ENCODE assay signal across 8 cellular contexts in genomic region chr6:117602151-117602898, GRCh38. TPM values are rescaled to one million over a fixed set of nuclear protein-coding genes. Genes with fewer than 3 reads are reported as not detected.
DNase-seq lines count a peak whose midpoint lies in the region; TF ChIP-seq lines count a peak whose summit lies in the region.

GOPC (minus strand) TSS chr6:117602511; CDS start chr6:117602288, 223 bp downstream.

- peak; percentile 99 for DNase-seq in G401 (ENCODE audit: low spot score)
- DNase-seq in H9: peak; percentile 98
- peak; percentile 97 for DNase-seq in MG63
- peak; percentile 93 for DNase-seq in SHP77 treated with DMSO at 0.1 percent for 48 hours (lab: John Stamatoyannopoulos, UW)
- DNase-seq in activated gamma-delta T cell (lab: John Stamatoyannopoulos, UW): peak; percentile 90
- peak; percentile 98 for DNase-seq in fibroblast of villous mesenchyme (ENCODE audit: low read depth)
- DNase-seq in stomach: peak; percentile 96

- TF ChIP-seq POLR2A in stomach (IDR thresholded peaks at IDR 0.05): peak in 2 of 4 donors; percentile 19 to 55

- peaks cover 7% of the 10 kb centered on the region for H3K23me2 ChIP-seq in H9 (ENCODE audit: insufficient read length, low read depth, low read length, poor library complexity, severe bottlenecking)

- no peaks in the 10 kb centered on the region; the same call in 1 of the 2 replicates for H3K27me3 Mint-ChIP-seq in H9 (ENCODE audit: low read depth)

- peak within 1 kb of the TSS; percentile 13 for H3K27ac ChIP-seq in H9 (ENCODE audit: insufficient read length, low read depth, low read length)
- peak within 1 kb of the TSS; percentile 95 for H3K27ac ChIP-seq in neural cell (ENCODE audit: low read length)
- H3K27ac ChIP-seq in stomach: peak within 1 kb of the TSS; percentile 90 to 93 (median 92)

- TF ChIP-seq RAD21 in neural cell (conservative IDR thresholded peaks at IDR 0.05): peak; percentile 33

- peaks cover 9 to 16% of the 10 kb centered on the region in 2 experiments for H3K4me1 Mint-ChIP-seq in H9

- H4K20me1 ChIP-seq in H9 (ENCODE audit: control insufficient read depth, insufficient read depth, insufficient read length) (no peaks in the 10 kb centered on the region), neural cell (ENCODE audit: insufficient read depth) (no peaks in the 10 kb centered on the region)

- H3K79me1 ChIP-seq in H9 (ENCODE audit: insufficient read depth, low read depth, low read length, poor library complexity, severe bottlenecking): peaks cover 3% of the 10 kb centered on the region

- H3K36me3 ChIP-seq in MG63 (peaks cover 20% of the 10 kb centered on the region), neural cell (ENCODE audit: insufficient read depth, low read length) (peaks cover 3% of the 10 kb centered on the region), stomach (peaks cover 0 to 14% (median 5%) of the 10 kb centered on the region in 4 donors)

- H3K4me3 ChIP-seq in MG63 (peak within 1 kb of the TSS; percentile 97), fibroblast of villous mesenchyme (ENCODE audit: low read depth, low read length) (peak within 1 kb of the TSS; percentile 95), neural cell (ENCODE audit: low read length) (peak within 1 kb of the TSS; percentile 86), stomach (peak within 1 kb of the TSS; percentile 90 to 100 (median 94))

- H3K4me1 ChIP-seq in H9 (ENCODE audit: insufficient read depth, low read length) (no peaks in the 10 kb centered on the region), stomach (peaks cover 9 to 49% (median 30%) of the 10 kb centered on the region in 4 donors)

- no peak within 1 kb of the TSS for H2BK15ac ChIP-seq in H9 (ENCODE audit: low read depth, low read length)

- H3K79me2 ChIP-seq in H9 (ENCODE audit: insufficient read depth, low read length) (peaks cover 5% of the 10 kb centered on the region; the same call in 1 of the 2 replicates), neural cell (replicated peaks; ENCODE audit: insufficient read depth, low read length) (peaks cover 47% of the 10 kb centered on the region)

- H3K18ac ChIP-seq in H9 (ENCODE audit: insufficient read length, low read depth, low read length): peak within 1 kb of the TSS; percentile 70

- peak within 1 kb of the TSS; percentile 84 for H2AFZ ChIP-seq in H9 (ENCODE audit: low read length)
- peak within 1 kb of the TSS; percentile 99 for H2AFZ ChIP-seq in neural cell (ENCODE audit: low read depth, low read length)

- H4K8ac ChIP-seq in H9 (replicated peaks; ENCODE audit: insufficient read length, low read depth, low read length): no peak within 1 kb of the TSS

- H3K9me2 ChIP-seq in neural cell (ENCODE audit: insufficient read depth, low read length): no peaks in the 10 kb centered on the region

- no peaks in the 10 kb centered on the region for H3K9me3 ChIP-seq in H9 (ENCODE audit: control insufficient read depth, low read depth, low read length)
- peaks cover 8% of the 10 kb centered on the region for H3K9me3 ChIP-seq in MG63
- no peaks in the 10 kb centered on the region for H3K9me3 ChIP-seq in neural cell (ENCODE audit: low read length)
- H3K9me3 ChIP-seq in stomach: peaks cover 0 to 2% (median 0%) of the 10 kb centered on the region in 4 donors

- H3K4me2 ChIP-seq in H9 (ENCODE audit: insufficient read depth, insufficient read length, low read length) (peak within 1 kb of the TSS; percentile 82), neural cell (ENCODE audit: low read length) (peak within 1 kb of the TSS; percentile 66)

- H2BK20ac ChIP-seq in H9 (ENCODE audit: low read depth, low read length, poor library complexity, severe bottlenecking): no peak within 1 kb of the TSS

- WGBS in H9 (ENCODE audit: extremely low coverage, insufficient read length, low lambda C conversion rate): no CpG with 5 or more reads among the region's 60 CpGs
- WGBS in stomach, 5 donors: 0 to 1% (median 1%) methylated on average over 39 to 60 of the region's 60 CpGs

- no peak within 1 kb of the TSS for H4K5ac ChIP-seq in H9 (ENCODE audit: insufficient read length, low read depth, low read length)

- peak within 1 kb of the TSS; percentile 87 for H3K9ac ChIP-seq in H9 (ENCODE audit: extremely low read depth, insufficient read length, low read length)
- peak within 1 kb of the TSS; percentile 92 for H3K9ac ChIP-seq in neural cell (ENCODE audit: low read length)

- peak; percentile 28; the same call in 1 of the 3 replicates for TF ChIP-seq CTCF in H9 (conservative IDR thresholded peaks at IDR 0.05)
- peak; percentile 14 for TF ChIP-seq CTCF in fibroblast of villous mesenchyme (IDR thresholded peaks at IDR 0.05; ENCODE audit: insufficient read depth, low read depth, low read length)
- TF ChIP-seq CTCF in neural cell (IDR thresholded peaks at IDR 0.05; ENCODE audit: poor library complexity, severe bottlenecking): peak; percentile 54
- TF ChIP-seq CTCF in stomach (IDR thresholded peaks at IDR 0.05): peak in 1 of 7 experiments; percentile 23

- H3K23ac ChIP-seq in H9 (ENCODE audit: insufficient read length, low read depth, low read length): no peak within 1 kb of the TSS

- in situ Hi-C loops in G401 (cut with HindIII; ENCODE audit: low sequenced_read_pairs): no loop called here

- no peak within 1 kb of the TSS for H3K56ac ChIP-seq in H9 (ENCODE audit: insufficient read length, low read depth, low read length)

- no peak within 1 kb of the TSS for H2AK5ac ChIP-seq in H9 (ENCODE audit: insufficient read length, low read length)

- H3F3A ChIP-seq in neural cell (ENCODE audit: insufficient read depth, low read length, poor library complexity, severe bottlenecking): no peaks in the 10 kb centered on the region

- H3K9me3 Mint-ChIP-seq in H9: peaks cover 5 to 6% of the 10 kb centered on the region in 2 experiments; a peak in 3 of 5 replicates

- no peak within 1 kb of the TSS for H3K4ac ChIP-seq in H9 (ENCODE audit: low read depth, low read length)

- H3K14ac ChIP-seq in H9 (ENCODE audit: insufficient read depth, low read length): peak within 1 kb of the TSS; percentile 77

- TF ChIP-seq EP300 in neural cell (conservative IDR thresholded peaks at IDR 0.05; ENCODE audit: poor library complexity, severe bottlenecking) (peak; percentile 46), stomach (IDR thresholded peaks at IDR 0.05) (no peak)

- no peak within 1 kb of the TSS for H4K91ac ChIP-seq in H9 (ENCODE audit: insufficient read length, low read depth, low read length)

- peak within 1 kb of the TSS; percentile 98 to 99 (median 98) for H3K27ac Mint-ChIP-seq in H9

- H2BK12ac ChIP-seq in H9 (ENCODE audit: insufficient read length, low read depth, low read length): no peak within 1 kb of the TSS

- intact Hi-C loops in stomach (cut with DNase I; ENCODE audit: low total_unique reads): no loop called here

- H3K4me3 Mint-ChIP-seq in H9: peak within 1 kb of the TSS; percentile 98 to 99

- peaks cover 16 to 26% (median 19%) of the 10 kb centered on the region in 3 experiments for H3K36me3 Mint-ChIP-seq in H9 (ENCODE audit: insufficient read depth in 1 of 3, low read depth in 3 of 3)

- H2BK120ac ChIP-seq in H9 (ENCODE audit: low read depth, low read length, poor library complexity, severe bottlenecking): no peak within 1 kb of the TSS

- H3K27me3 ChIP-seq in H9 (ENCODE audit: insufficient read depth, low read length) (no peaks in the 10 kb centered on the region; the same call in 1 of the 2 replicates), MG63 (no peaks in the 10 kb centered on the region), neural cell (ENCODE audit: insufficient read depth, low read depth, low read length) (no peaks in the 10 kb centered on the region), stomach (no peaks in the 10 kb centered on the region)

- H3T11ph ChIP-seq in H9 (ENCODE audit: low read length): no peak within 1 kb of the TSS

- H2BK5ac ChIP-seq in H9 (ENCODE audit: insufficient read length, low read length): no peak within 1 kb of the TSS

TF ChIP-seq in neural cell, 6 proteins besides CTCF, POLR2A, EP300 and RAD21:
- no peak for TF ChIP-seq EZH2 (IDR thresholded peaks at IDR 0.05; ENCODE audit: borderline replicate concordance, insufficient read depth, low read length, poor library complexity, severe bottlenecking)
- peak; percentile 89 for TF ChIP-seq REST (IDR thresholded peaks at IDR 0.05; ENCODE audit: borderline replicate concordance)
- peak; percentile 89 for TF ChIP-seq TAF1 (IDR thresholded peaks at IDR 0.05; ENCODE audit: low read depth)
- TF ChIP-seq POLR2AphosphoS5 (IDR thresholded peaks at IDR 0.05): peak; percentile 100
- TF ChIP-seq MXI1 (conservative IDR thresholded peaks at IDR 0.05; ENCODE audit: poor library complexity, severe bottlenecking): peak; percentile 92

RNA-seq across cellular contexts. Expression of gene GOPC, which starts in this region (rescaled TPM):
- 11.1 and 15.1 TPM in 2 replicates for total RNA-seq in G401 (2014; rRNA removed; shearing (Covaris generic))
- total RNA-seq in H9 (2021) (18.7 and 19.5 TPM in 2 replicates), fibroblast of villous mesenchyme (45.1 and 81.6 TPM in 2 replicates), stomach (10 to 100 TPM in 4 of 5 donors, 1 to 10 TPM in 1; 4.7 to 49.4 (median 22.9) TPM)
- 15.4 and 18.5 TPM in 2 replicates for total RNA-seq in MG63 (2014; rRNA removed; shearing (Covaris generic); ENCODE audit: low replicate concordance)
- polyA plus RNA-seq in neural cell (63.1 and 69.2 TPM in 2 replicates), stomach (10 to 100 TPM in 1 of 3 donors, 1 to 10 TPM in 2; 9.5 to 12.7 (median 9.9) TPM)
- polyA minus RNA-seq in neural cell: 84.7 and 85.9 TPM in 2 replicates

Comparison
In these comparisons a context has a peak if more than half of its experiments do, and no peak if none do; other contexts are left out.
1. Peak in every context shown above with its lines: DNase-seq, H3K4me3 ChIP-seq and H3K27ac ChIP-seq.
2. H3K27ac ChIP-seq: peak in every context shown above with its lines; median percentile 95 in neural cell; 92 in stomach; 13 in H9.